Comparison of ENCODE assay signal across 23 cellular contexts in genomic region chr6:167282165-167282564, GRCh38. TPM values are rescaled to one million over a fixed set of nuclear protein-coding genes. Genes with fewer than 3 reads are reported as not detected.
"Had no signal": no experiment of that assay in that cellular context is flagged by ENCODE, and none has a peak within 500 bp of the region (broad histone marks: within the 10 kb centered on the region; RNA-seq: fewer than 3 reads in every experiment).

No MANE protein-coding gene starts in this region.

- H3K9me3 ChIP-seq: MG63, SK-N-SH had no signal

- H3K4me2 ChIP-seq: SK-N-SH had no signal

- DNase-seq: IMR-90, Karpas-422, KG1, MG63, NCI-H1092, NCI-H1105 treated with DMSO at 0.1 percent for 48 hours, NCI-H1417 treated with DMSO at 0.1 percent for 48 hours, NCI-H146, NCI-H1694 treated with DMSO at 0.1 percent for 48 hours, NCI-H1930, NCI-H2081, NCI-H2107, NCI-H2227 treated with DMSO at 0.1 percent for 48 hours, NCI-H524, NCI-H526 treated with DMSO at 0.1 percent for 48 hours, NCI-H774, Right ventricle myocardium superior, RPMI8226, SK-N-SH had no signal

- H3K36me3 ChIP-seq: MG63 had no signal

- H3K9ac ChIP-seq: SK-N-SH had no signal

- FAIRE-seq: RCC 7860 had no signal

- H3K27me3 ChIP-seq: MG63 had no signal

- H3K4me3 ChIP-seq: MG63 had no signal

RNA-seq across cellular contexts. Expression of gene UNC93A, which starts 8.9 kb away (rescaled TPM):
- total RNA-seq: IMR-90, NCI-H460, Right ventricle myocardium superior, SK-MEL-5 had no signal
- polyA plus RNA-seq: IMR-90, SK-N-SH had no signal

RNA-seq across cellular contexts. Expression of gene TTLL2, which starts 42.7 kb away (rescaled TPM):
- total RNA-seq: HT-29, IMR-90, NCI-H460, Right ventricle myocardium superior, SK-MEL-5 had no signal
- polyA plus RNA-seq: IMR-90, SK-N-SH had no signal
